In genomic region chr17:66465701-66466100, GRCh38 we compare ENCODE assay signal across 15 cellular contexts.
DNase-seq lines count a peak whose midpoint lies in the region; ATAC-seq and TF ChIP-seq lines count a peak whose summit lies in the region.
"Had no signal": no experiment of that assay in that cellular context is flagged by ENCODE, and none has a peak within 500 bp of the region (broad histone marks: within the 10 kb centered on the region; RNA-seq: fewer than 3 reads in every experiment).

No MANE protein-coding gene starts in this region.

- peak overlapping the region; percentile 76 for H3K27ac ChIP-seq in SU-DHL-6 (ENCODE audit: low read depth, low read length)
- H3K27ac ChIP-seq in uterus = peak overlapping the region; percentile 70 to 74
- H3K27ac ChIP-seq: right lobe of liver had no signal

- DNase-seq in natural killer cell treated with Interleukin-12 subunit alpha and Interleukin-12 subunit beta and Interleukin-15 and Interleukin-18, amount 100 ng/mL, for 72 hours (ENCODE audit: low spot score) = no peak
- DNase-seq in natural killer cell (no peak), fibroblast of gingiva (ENCODE audit: low read depth) (peak; percentile 72), uterus (no peak), NCI-H2171 treated with DMSO at 0.1 percent for 48 hours (lab: John Stamatoyannopoulos, UW) (no peak)
- DNase-seq: dorsolateral prefrontal cortex, GOT3, midbrain, nucleus accumbens, right lobe of liver had no signal

- no peaks in the 10 kb centered on the region for H3K9me2 ChIP-seq in SU-DHL-6 (replicated peaks; ENCODE audit: insufficient read depth, low read length)

- H2AFZ ChIP-seq in SU-DHL-6 (ENCODE audit: low read depth, low read length, severe bottlenecking) = no peak overlapping the region

- peaks cover 8 to 20% of the 10 kb centered on the region in 2 donors for H3K4me1 ChIP-seq in uterus

- H3K4me3 Mint-ChIP-seq in natural killer cell treated with Interleukin-12 subunit alpha and Interleukin-12 subunit beta and Interleukin-15 and Interleukin-18, amount 100 ng/mL, for 72 hours = peak overlapping the region; percentile 37
- H3K4me3 Mint-ChIP-seq in natural killer cell = no peak overlapping the region

- no peak for TF ChIP-seq POLR2A in uterus (IDR thresholded peaks at IDR 0.05)

- peaks cover 47% of the 10 kb centered on the region for H3F3A ChIP-seq in SU-DHL-6 (ENCODE audit: insufficient read depth)

- ATAC-seq in natural killer cell treated with Interleukin-12 subunit alpha and Interleukin-12 subunit beta and Interleukin-15 and Interleukin-18, amount 100 ng/mL, for 72 hours = no peak
- no peak for ATAC-seq in natural killer cell
- ATAC-seq in HG02763 (IDR thresholded peaks at IDR 0.05; ENCODE audit: unreplicated experiment) = no peak
- ATAC-seq in GM21390 (IDR thresholded peaks at IDR 0.05; ENCODE audit: unreplicated experiment) = no peak
- ATAC-seq: GM12878, right lobe of liver had no signal

- peak overlapping the region; percentile 73 to 85 for H3K27ac Mint-ChIP-seq in natural killer cell treated with Interleukin-12 subunit alpha and Interleukin-12 subunit beta and Interleukin-15 and Interleukin-18, amount 100 ng/mL, for 72 hours
- no peak overlapping the region for H3K27ac Mint-ChIP-seq in natural killer cell

- intact Hi-C loops in natural killer cell (cut with micrococcal nuclease) = no loop called here
- intact Hi-C loops in uterus (cut with DNase I; ENCODE audit: low total_unique reads) = no loop called here

- no peaks in the 10 kb centered on the region for H3K27me3 ChIP-seq in SU-DHL-6 (ENCODE audit: low read length)
- H3K27me3 ChIP-seq in uterus = no peaks in the 10 kb centered on the region
- H3K27me3 ChIP-seq: dorsolateral prefrontal cortex, right lobe of liver had no signal

- no peaks in the 10 kb centered on the region for H3K9me3 Mint-ChIP-seq in natural killer cell treated with Interleukin-12 subunit alpha and Interleukin-12 subunit beta and Interleukin-15 and Interleukin-18, amount 100 ng/mL, for 72 hours
- H3K9me3 Mint-ChIP-seq in natural killer cell = no peaks in the 10 kb centered on the region

- no peaks in the 10 kb centered on the region for H3K27me3 Mint-ChIP-seq in natural killer cell treated with Interleukin-12 subunit alpha and Interleukin-12 subunit beta and Interleukin-15 and Interleukin-18, amount 100 ng/mL, for 72 hours
- H3K27me3 Mint-ChIP-seq in natural killer cell (ENCODE audit: low read depth in 2 of 2) = no peaks in the 10 kb centered on the region

- TF ChIP-seq CTCF in natural killer cell (IDR thresholded peaks at IDR 0.05) (no peak), SU-DHL-6 (IDR thresholded peaks at IDR 0.05; ENCODE audit: insufficient read depth, low read length, poor library complexity, severe bottlenecking) (no peak), uterus (IDR thresholded peaks at IDR 0.05) (no peak)

- no peaks in the 10 kb centered on the region for H3K36me3 ChIP-seq in SU-DHL-6 (ENCODE audit: low read length)
- H3K36me3 ChIP-seq in uterus = no peaks in the 10 kb centered on the region
- H3K36me3 ChIP-seq: right lobe of liver, thoracic aorta had no signal

- peaks cover 33 to 40% of the 10 kb centered on the region in 2 donors for H3K4me1 Mint-ChIP-seq in natural killer cell treated with Interleukin-12 subunit alpha and Interleukin-12 subunit beta and Interleukin-15 and Interleukin-18, amount 100 ng/mL, for 72 hours (ENCODE audit: low read depth in 2 of 2)
- H3K4me1 Mint-ChIP-seq in natural killer cell = peaks cover 22 to 32% of the 10 kb centered on the region in 2 donors

- H3K9ac ChIP-seq in SU-DHL-6 (ENCODE audit: low read length) = no peak overlapping the region

- no peak overlapping the region for H3K4me3 ChIP-seq in SU-DHL-6 (ENCODE audit: insufficient read depth, low read length, poor library complexity, severe bottlenecking)
- no peak overlapping the region for H3K4me3 ChIP-seq in uterus
- H3K4me3 ChIP-seq: dorsolateral prefrontal cortex, GM12878, right lobe of liver, thoracic aorta had no signal

- H3K79me2 ChIP-seq in SU-DHL-6 (ENCODE audit: insufficient read depth, low read length) = peaks cover 90% of the 10 kb centered on the region

- H3K4me2 ChIP-seq in SU-DHL-6 (ENCODE audit: low read depth, low read length, poor library complexity, severe bottlenecking) = peak overlapping the region; percentile 52

- no peaks in the 10 kb centered on the region for H3K36me3 Mint-ChIP-seq in natural killer cell treated with Interleukin-12 subunit alpha and Interleukin-12 subunit beta and Interleukin-15 and Interleukin-18, amount 100 ng/mL, for 72 hours
- H3K36me3 Mint-ChIP-seq in natural killer cell = no peaks in the 10 kb centered on the region

- H4K20me1 ChIP-seq in SU-DHL-6 (ENCODE audit: low read depth, low read length) = no peaks in the 10 kb centered on the region

- H3K9me3 ChIP-seq in SU-DHL-6 (ENCODE audit: insufficient read depth, low read length) = no peaks in the 10 kb centered on the region
- no peaks in the 10 kb centered on the region for H3K9me3 ChIP-seq in uterus
- H3K9me3 ChIP-seq: right lobe of liver, thoracic aorta had no signal

Comparison
In these comparisons a context has a peak if more than half of its experiments do, and no peak if none do; other contexts are left out.
1. H3K27ac Mint-ChIP-seq: peak in natural killer cell treated with Interleukin-12 subunit alpha and Interleukin-12 subunit beta and Interleukin-15 and Interleukin-18, amount 100 ng/mL, for 72 hours (2 of 2); none in natural killer cell (0 of 2).